ENCODE assay signal across 7 cellular contexts in the genomic region with DNA sequence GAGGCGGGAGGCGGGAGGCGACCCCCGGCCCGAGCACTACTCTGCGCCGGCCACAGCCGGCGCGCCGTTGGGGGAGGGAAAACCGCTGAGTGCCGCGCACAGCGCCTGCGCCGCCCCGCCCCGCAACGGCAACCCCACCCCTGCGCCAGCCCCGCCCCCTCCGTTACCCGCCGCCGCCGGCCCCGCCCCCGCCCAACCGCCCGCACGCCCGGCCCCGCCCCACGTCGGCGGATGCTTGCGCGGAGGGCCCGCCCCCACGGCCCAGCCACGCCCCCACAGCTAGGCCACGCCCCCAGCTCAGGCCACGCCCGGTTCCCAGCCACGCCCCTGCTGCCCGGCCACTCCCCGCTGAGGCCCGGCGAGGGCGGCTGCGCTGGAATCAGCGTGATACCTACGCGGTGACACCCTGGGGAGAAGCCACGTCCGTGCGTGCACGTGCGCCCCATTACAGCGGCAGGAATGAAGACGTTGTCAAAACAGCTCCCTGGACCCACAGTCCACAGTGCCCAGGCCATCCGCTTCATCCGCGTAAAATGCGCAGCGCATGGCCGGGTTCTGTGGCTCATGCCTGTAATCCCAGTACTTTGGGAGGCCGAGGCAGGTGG. TPM values are rescaled to one million over a fixed set of nuclear protein-coding genes. Genes with fewer than 3 reads are reported as not detected.
DNase-seq lines count a peak whose midpoint lies in the region; ATAC-seq and TF ChIP-seq lines count a peak whose summit lies in the region.

A gene (minus strand): TSS at position 91 of the 605 bp plus-strand sequence. CDS start 152 bp downstream, outside the sequence.

- POLR2A ChIA-PET in activated B cell treated with CpG ODN at 0.5 μM for 24 hours (lab: Charles Lee): interaction anchor here (0.8 to 2.9 kb wide), 12 partner anchors 24 to 210 kb away, joined by 3 to 11 read pairs (median 5); a partner anchor contains a TSS

- intact Hi-C loops in activated B cell treated with CpG ODN at 0.5 μM for 24 hours (cut with micrococcal nuclease): loop anchor here (1.0 to 5.0 kb wide), 4 partner anchors 29 to 92 kb away; a partner anchor contains a TSS

- ATAC-seq in GM18498 (IDR thresholded peaks at IDR 0.05; ENCODE audit: unreplicated experiment): peak; percentile 66
- ATAC-seq in HG02943 (IDR thresholded peaks at IDR 0.05; ENCODE audit: low read depth, unreplicated experiment): peak; percentile 53
- peak; percentile 90 for ATAC-seq in activated B cell treated with CpG ODN at 0.5 μM for 24 hours (ENCODE audit: low read depth)

- CTCF ChIA-PET in activated B cell treated with CpG ODN at 0.5 μM for 24 hours (lab: Charles Lee): no interaction called here

- H3K27ac Mint-ChIP-seq in activated B cell treated with CpG ODN at 0.5 μM for 24 hours: peak within 1 kb of the TSS; percentile 52

- H3K27me3 Mint-ChIP-seq in activated B cell treated with CpG ODN at 0.5 μM for 24 hours: no peaks in the 10 kb centered on the region

- TF ChIP-seq CTCF in activated B cell treated with CpG ODN at 0.5 μM for 24 hours (IDR thresholded peaks at IDR 0.05) (no peak), cardiac fibroblast (IDR thresholded peaks at IDR 0.05; ENCODE audit: low read depth, low read length) (no peak)

- H3K4me3 ChIP-seq in cardiac fibroblast (replicated peaks in 1 of 2; ENCODE audit: low read depth in 2 of 2, low read length in 2 of 2): peak within 1 kb of the TSS; percentile 51 to 61

- peak; percentile 91 for DNase-seq in NCI-H2196 (lab: John Stamatoyannopoulos, UW; ENCODE audit: unreplicated experiment)
- peak; percentile 99 for DNase-seq in activated B cell treated with CpG ODN at 0.5 μM for 24 hours
- DNase-seq in cardiac fibroblast (ENCODE audit: low read depth in 2 of 2): peak; percentile 86 to 93
- peak; percentile 92 for DNase-seq in islet precursor cell
- peak; percentile 85 to 97 (median 92) for DNase-seq in stimulated activated CD4-positive, alpha-beta T cell treated with anti-CD3 and anti-CD28 coated beads, Interleukin-12 subunit alpha, Interleukin-12 subunit beta, amount 100 ng/mL, for 48 hours (ENCODE audit: low read depth in 2 of 3, low spot score in 1 of 3)

- peak within 1 kb of the TSS; percentile 81 for H3K4me3 Mint-ChIP-seq in activated B cell treated with CpG ODN at 0.5 μM for 24 hours

- peaks cover 41% of the 10 kb centered on the region for H3K4me1 Mint-ChIP-seq in activated B cell treated with CpG ODN at 0.5 μM for 24 hours

- no peaks in the 10 kb centered on the region for H3K9me3 Mint-ChIP-seq in activated B cell treated with CpG ODN at 0.5 μM for 24 hours

- H3K36me3 Mint-ChIP-seq in activated B cell treated with CpG ODN at 0.5 μM for 24 hours (ENCODE audit: low read depth): peaks cover 28% of the 10 kb centered on the region

RNA-seq across cellular contexts. Expression of the gene that starts here (rescaled TPM):
- 54.5 and 55.6 TPM in 2 replicates for total RNA-seq in activated B cell treated with CpG ODN at 0.5 μM for 24 hours

Comparison
In these comparisons a context has a peak if more than half of its experiments do, and no peak if none do; other contexts are left out.
1. Peak in every context shown above with its lines: DNase-seq, ATAC-seq and H3K4me3 ChIP-seq.